Comparison of ENCODE assay signal across 8 cellular contexts in genomic region chr17:18246880-18247612, GRCh38. TPM values are rescaled to one million over a fixed set of nuclear protein-coding genes. Genes with fewer than 3 reads are reported as not detected.
DNase-seq lines count a peak whose midpoint lies in the region; ATAC-seq, FAIRE-seq and TF ChIP-seq lines count a peak whose summit lies in the region.

No MANE protein-coding gene starts in this region.

- no peaks in the 10 kb centered on the region for H3K9me2 ChIP-seq in SK-N-SH

- no peak overlapping the region for H3K27ac ChIP-seq in CD4-positive, alpha-beta T cell (ENCODE audit: low read depth, low read length)
- no peak overlapping the region for H3K27ac ChIP-seq in SK-N-SH (ENCODE audit: low read depth in 2 of 2, low read length in 1 of 2)
- peak overlapping the region; percentile 82 to 83 for H3K27ac ChIP-seq in esophagus (ENCODE audit: low read depth in 2 of 2, low read length in 1 of 2)
- no peak overlapping the region for H3K27ac ChIP-seq in neural progenitor cell
- H3K27ac ChIP-seq in CD8-positive, alpha-beta memory T cell (ENCODE audit: low read depth, low read length): no peak overlapping the region

- H3K27me3 Mint-ChIP-seq in CD4-positive, alpha-beta T cell: no peaks in the 10 kb centered on the region
- peaks cover 12% of the 10 kb centered on the region for H3K27me3 Mint-ChIP-seq in neural progenitor cell (ENCODE audit: insufficient read depth, low read depth)
- peaks cover 0 to 2% of the 10 kb centered on the region in 2 donors for H3K27me3 Mint-ChIP-seq in CD8-positive, alpha-beta memory T cell

- no peak for TF ChIP-seq RAD21 in SK-N-SH (IDR thresholded peaks at IDR 0.05; ENCODE audit: low read length)

- no peaks in the 10 kb centered on the region for H3K9me3 Mint-ChIP-seq in CD4-positive, alpha-beta T cell
- H3K9me3 Mint-ChIP-seq in neural progenitor cell: no peaks in the 10 kb centered on the region
- H3K9me3 Mint-ChIP-seq in CD8-positive, alpha-beta memory T cell: no peaks in the 10 kb centered on the region

- H3F3A ChIP-seq in SK-N-SH (replicated peaks; ENCODE audit: insufficient read depth) (peaks cover 14% of the 10 kb centered on the region), neural progenitor cell (ENCODE audit: low read depth) (peaks cover 32% of the 10 kb centered on the region)

- H3K9me3 ChIP-seq in CD4-positive, alpha-beta T cell (ENCODE audit: control insufficient read depth, low read length): no peaks in the 10 kb centered on the region
- H3K9me3 ChIP-seq in SK-N-SH (no peaks in the 10 kb centered on the region), esophagus (ENCODE audit: control insufficient read depth in 2 of 2, insufficient read depth in 1 of 2, low read depth in 1 of 2, low read length in 1 of 2) (peaks cover 0 to 2% of the 10 kb centered on the region in 2 donors), neural progenitor cell (ENCODE audit: low read depth) (no peaks in the 10 kb centered on the region)
- no peaks in the 10 kb centered on the region for H3K9me3 ChIP-seq in CD8-positive, alpha-beta memory T cell (ENCODE audit: low read length)

- FAIRE-seq in HTR-8/SVneo (lab: Jason Lieb, UNC) (peak; percentile 60), urothelium cell line (lab: Jason Lieb, UNC) (no peak)

- peaks cover 26 to 71% of the 10 kb centered on the region in 2 experiments for H3K36me3 ChIP-seq in SK-N-SH (replicated peaks in 1 of 2; ENCODE audit: control insufficient read depth in 1 of 2, insufficient read depth in 2 of 2, low read length in 1 of 2)
- H3K36me3 ChIP-seq in esophagus (ENCODE audit: control insufficient read depth in 2 of 2, insufficient read depth in 2 of 2, low read length in 1 of 2): peaks cover 8 to 60% of the 10 kb centered on the region in 2 donors
- H3K36me3 ChIP-seq in neural progenitor cell: no peaks in the 10 kb centered on the region
- H3K36me3 ChIP-seq in CD8-positive, alpha-beta memory T cell (ENCODE audit: insufficient read depth, low read length): peaks cover 41% of the 10 kb centered on the region

- CTCF ChIA-PET in CD4-positive, alpha-beta T cell (lab: Charles Lee): no interaction called here
- CTCF ChIA-PET in SK-N-SH (lab: Yijun Ruan, JAX): interaction anchor here (0.6 to 3.8 kb wide), 8 partner anchors 10 to 30 kb away, joined by 3 to 26 read pairs (median 6); partner anchors contain the start of genes FLII and LLGL1
- CTCF ChIA-PET in CD8-positive, alpha-beta memory T cell (lab: Charles Lee): interaction anchor here (0.7 kb wide), 1 partner anchor 47 kb away, joined by 3 read pairs; no protein-coding TSS in a partner anchor

- H3K4me2 ChIP-seq in SK-N-SH (no peak overlapping the region), neural progenitor cell (peak overlapping the region; percentile 76)

- intact Hi-C loops in CD4-positive, alpha-beta T cell (cut with DNase I, micrococcal nuclease): loop anchor here (5.0 to 10.0 kb wide), 3 partner anchors 75 to 318 kb away; no protein-coding TSS in a partner anchor

- ATAC-seq in CD4-positive, alpha-beta T cell (ENCODE audit: poor library complexity): peak; percentile 17

- H3K9ac ChIP-seq in SK-N-SH (no peak overlapping the region), neural progenitor cell (no peak overlapping the region)

- H3K4me3 ChIP-seq in SK-N-SH (ENCODE audit: low read depth in 2 of 2, low read length in 1 of 2): no peak overlapping the region
- peak overlapping the region in 1 of 2 donors; percentile 24 for H3K4me3 ChIP-seq in esophagus (ENCODE audit: low read depth in 1 of 2, low read length in 2 of 2)
- peak overlapping the region; percentile 33 for H3K4me3 ChIP-seq in neural progenitor cell
- no peak overlapping the region for H3K4me3 ChIP-seq in CD8-positive, alpha-beta memory T cell (ENCODE audit: low read length)

- H3K4me1 ChIP-seq in SK-N-SH (ENCODE audit: control insufficient read depth in 1 of 2, insufficient read depth in 2 of 2, low read depth in 1 of 2, low read length in 1 of 2) (no peaks in the 10 kb centered on the region), esophagus (ENCODE audit: control insufficient read depth in 2 of 2, insufficient read depth in 2 of 2, low read length in 1 of 2) (peaks cover 0 to 41% of the 10 kb centered on the region in 2 donors), neural progenitor cell (peaks cover 9% of the 10 kb centered on the region)
- no peaks in the 10 kb centered on the region for H3K4me1 ChIP-seq in CD8-positive, alpha-beta memory T cell (ENCODE audit: insufficient read depth, low read length)

- H3K79me2 ChIP-seq in SK-N-SH (ENCODE audit: insufficient read depth) (no peaks in the 10 kb centered on the region), neural progenitor cell (ENCODE audit: low read depth) (no peaks in the 10 kb centered on the region)

- H3K36me3 Mint-ChIP-seq in CD4-positive, alpha-beta T cell (ENCODE audit: low read depth): peaks cover 64% of the 10 kb centered on the region
- H3K36me3 Mint-ChIP-seq in neural progenitor cell: peaks cover 13% of the 10 kb centered on the region
- peaks cover 7 to 81% (median 13%) of the 10 kb centered on the region in 3 donors for H3K36me3 Mint-ChIP-seq in CD8-positive, alpha-beta memory T cell

- H4K20me1 ChIP-seq in SK-N-SH (ENCODE audit: insufficient read depth) (peaks cover 6% of the 10 kb centered on the region; the same call in 1 of the 2 replicates), neural progenitor cell (ENCODE audit: low read depth) (peaks cover 40% of the 10 kb centered on the region)

- H3K4me1 Mint-ChIP-seq in CD4-positive, alpha-beta T cell (ENCODE audit: low read depth): peaks cover 5% of the 10 kb centered on the region
- H3K4me1 Mint-ChIP-seq in neural progenitor cell: peaks cover 21% of the 10 kb centered on the region
- H3K4me1 Mint-ChIP-seq in CD8-positive, alpha-beta memory T cell: peaks cover 3 to 4% (median 3%) of the 10 kb centered on the region in 3 donors

- peak in 1 of 10 experiments; percentile 15 for DNase-seq in CD4-positive, alpha-beta T cell
- DNase-seq in HTR-8/SVneo (ENCODE audit: insufficient read length, low spot score) (no peak), SK-N-SH (peak; percentile 87), neural progenitor cell (ENCODE audit: low spot score) (peak; percentile 85), urothelium cell line (ENCODE audit: low spot score) (no peak)
- no peak for DNase-seq in effector CD8-positive, alpha-beta T cell (lab: John Stamatoyannopoulos, UW)
- DNase-seq in CD8-positive, alpha-beta memory T cell: no peak

- H3K4me3 Mint-ChIP-seq in CD4-positive, alpha-beta T cell: no peak overlapping the region
- peak overlapping the region; percentile 74 for H3K4me3 Mint-ChIP-seq in neural progenitor cell
- H3K4me3 Mint-ChIP-seq in CD8-positive, alpha-beta memory T cell: no peak overlapping the region

- WGBS in SK-N-SH (ENCODE audit: low lambda C conversion rate): 88% methylated on average over 43 of the region's 46 CpGs
- WGBS in esophagus, 2 donors: 35 to 36% methylated on average over 32 to 46 of the region's 46 CpGs

- TF ChIP-seq EP300 in SK-N-SH (IDR thresholded peaks at IDR 0.05; ENCODE audit: borderline replicate concordance in 1 of 2, low read depth in 1 of 2, low read length in 1 of 2): no peak

- no peak for TF ChIP-seq CTCF in CD4-positive, alpha-beta T cell (IDR thresholded peaks at IDR 0.05)
- TF ChIP-seq CTCF in SK-N-SH (IDR thresholded peaks at IDR 0.05) (no peak), neural progenitor cell (IDR thresholded peaks at IDR 0.05) (no peak)

- H3K27ac Mint-ChIP-seq in CD4-positive, alpha-beta T cell: no peak overlapping the region
- no peak overlapping the region for H3K27ac Mint-ChIP-seq in neural progenitor cell
- H3K27ac Mint-ChIP-seq in CD8-positive, alpha-beta memory T cell: peak overlapping the region in 3 of 8 donors; percentile 17 to 47 (median 32)

- POLR2A ChIA-PET in CD4-positive, alpha-beta T cell (lab: Charles Lee): interaction anchor here (0.8 kb wide), 2 partner anchors 14 to 63 kb away, joined by 3 to 4 read pairs; partner anchors contain the start of genes ALKBH5 and MIEF2
- POLR2A ChIA-PET in SK-N-SH (lab: Yijun Ruan, JAX): no interaction called here
- POLR2A ChIA-PET in CD8-positive, alpha-beta memory T cell (lab: Charles Lee): interaction anchor here (0.6 to 1.1 kb wide), 2 partner anchors 16 to 21 kb away, joined by 3 to 4 read pairs; partner anchors contain the start of gene LLGL1

- H2AFZ ChIP-seq in SK-N-SH (ENCODE audit: low read depth) (no peak overlapping the region), neural progenitor cell (replicated peaks) (no peak overlapping the region)

- no peaks in the 10 kb centered on the region for H3K27me3 ChIP-seq in CD4-positive, alpha-beta T cell (ENCODE audit: control insufficient read depth, insufficient read depth, low read length)
- no peaks in the 10 kb centered on the region for H3K27me3 ChIP-seq in SK-N-SH (ENCODE audit: insufficient read depth)
- H3K27me3 ChIP-seq in esophagus (ENCODE audit: control insufficient read depth in 1 of 2, insufficient read depth in 2 of 2, low read length in 2 of 2): no peaks in the 10 kb centered on the region
- H3K27me3 ChIP-seq in neural progenitor cell: no peaks in the 10 kb centered on the region
- no peaks in the 10 kb centered on the region for H3K27me3 ChIP-seq in CD8-positive, alpha-beta memory T cell (ENCODE audit: insufficient read depth, low read length, poor library complexity, severe bottlenecking)

TF ChIP-seq in SK-N-SH, 30 proteins besides CTCF, POLR2A, EP300 and RAD21 (continues in another document):
- TF ChIP-seq RXRA (IDR thresholded peaks at IDR 0.05; ENCODE audit: borderline replicate concordance, low read depth): no peak
- no peak for TF ChIP-seq JUND (IDR thresholded peaks at IDR 0.05)

RNA-seq across cellular contexts. Expression of gene FLII, which starts 11.5 kb away (rescaled TPM):
- 100 to 1,000 TPM; 179 to 190 TPM for total RNA-seq in CD4-positive, alpha-beta T cell
- polyA plus RNA-seq in SK-N-SH (2012; rRNA removed): 244 and 254 TPM in 2 replicates
- polyA plus RNA-seq in SK-N-SH (2012; cell fraction: cytosol; rRNA removed): 83.4 and 117 TPM in 2 replicates
- 1,164 and 1,190 TPM in 2 replicates for polyA plus RNA-seq in SK-N-SH (2012; cell fraction: nucleus; rRNA removed)
- 100 to 1,000 TPM; 218 to 258 TPM for polyA plus RNA-seq in esophagus
- 117 and 193 TPM in 2 replicates for total RNA-seq in neural progenitor cell (ENCODE audit: low replicate concordance)
- total RNA-seq in CD8-positive, alpha-beta memory T cell: 100 to 1,000 TPM; 278 to 299 TPM
- polyA plus RNA-seq in CD8-positive, alpha-beta memory T cell: 216 TPM

RNA-seq across cellular contexts. Expression of gene MIEF2, which starts 13.4 kb away (rescaled TPM):
- 10 to 100 TPM; 10.7 to 14.3 TPM for total RNA-seq in CD4-positive, alpha-beta T cell
- polyA plus RNA-seq in SK-N-SH (2012; rRNA removed): 12.7 and 16.8 TPM in 2 replicates
- 4.5 and 8.3 TPM in 2 replicates for polyA plus RNA-seq in SK-N-SH (2012; cell fraction: cytosol; rRNA removed)
- polyA plus RNA-seq in SK-N-SH (2012; cell fraction: nucleus; rRNA removed): 34.8 and 53.1 TPM in 2 replicates
- 10 to 100 TPM in 1 of 2 donors, 1 to 10 TPM in 1; 7.6 to 11.4 TPM for polyA plus RNA-seq in esophagus
- 8.1 and 23.2 TPM in 2 replicates for total RNA-seq in neural progenitor cell (ENCODE audit: low replicate concordance)
- 1 to 10 TPM; 5.5 to 5.6 TPM for total RNA-seq in CD8-positive, alpha-beta memory T cell
- polyA plus RNA-seq in CD8-positive, alpha-beta memory T cell: 14.1 TPM

RNA-seq across cellular contexts. Expression of gene LLGL1, which starts 21.6 kb away (rescaled TPM):
- total RNA-seq in CD4-positive, alpha-beta T cell: 10 to 100 TPM; 10.8 to 11.6 TPM
- polyA plus RNA-seq in SK-N-SH (2012; rRNA removed) (29.5 and 31.4 TPM in 2 replicates), esophagus (10 to 100 TPM; 11.4 to 12.5 TPM)
- polyA plus RNA-seq in SK-N-SH (2012; cell fraction: cytosol; rRNA removed): 10.7 and 20.6 TPM in 2 replicates
- 45.7 and 48.1 TPM in 2 replicates for polyA plus RNA-seq in SK-N-SH (2012; cell fraction: nucleus; rRNA removed)
- total RNA-seq in neural progenitor cell (ENCODE audit: low replicate concordance): 70.5 and 190 TPM in 2 replicates
- total RNA-seq in CD8-positive, alpha-beta memory T cell: 10 to 100 TPM; 24.3 to 26.3 TPM
- polyA plus RNA-seq in CD8-positive, alpha-beta memory T cell: 1.5 TPM

Comparison
In these comparisons a context has a peak if more than half of its experiments do, and no peak if none do; other contexts are left out.
1. DNase-seq: peak in SK-N-SH (single experiment) and neural progenitor cell (single experiment); none in HTR-8/SVneo (single experiment), urothelium cell line (single experiment), effector CD8-positive, alpha-beta T cell (single experiment) and CD8-positive, alpha-beta memory T cell (0 of 5).
2. H3K27ac ChIP-seq: peak in esophagus (2 of 2); none in CD4-positive, alpha-beta T cell (single experiment), SK-N-SH (0 of 2), neural progenitor cell (single experiment) and CD8-positive, alpha-beta memory T cell (single experiment).